ENCODE assay signal across 16 cellular contexts in genomic region chr9:97556721-97557605, GRCh38. TPM values are rescaled to one million over a fixed set of nuclear protein-coding genes. Genes with fewer than 3 reads are reported as not detected.
DNase-seq lines count a peak whose midpoint lies in the region; ATAC-seq and TF ChIP-seq lines count a peak whose summit lies in the region.
"Had no signal": no experiment of that assay in that cellular context is flagged by ENCODE, and none has a peak within 500 bp of the region (broad histone marks: within the 10 kb centered on the region; RNA-seq: fewer than 3 reads in every experiment).

No MANE protein-coding gene starts in this region.

- H3K4me3 ChIP-seq in esophagus (ENCODE audit: low read depth in 1 of 2, low read length in 2 of 2) (no peak overlapping the region), urinary bladder (ENCODE audit: low read depth, low read length) (no peak overlapping the region), A673 (ENCODE audit: low read depth, low read length, poor library complexity, severe bottlenecking) (no peak overlapping the region)
- H3K4me3 ChIP-seq: PC-9 had no signal

- H3K9me3 ChIP-seq in esophagus (ENCODE audit: control insufficient read depth in 2 of 2, insufficient read depth in 1 of 2, low read depth in 1 of 2, low read length in 1 of 2) (no peaks in the 10 kb centered on the region), A673 (ENCODE audit: low read depth, low read length, poor library complexity, severe bottlenecking) (no peaks in the 10 kb centered on the region)

- H3K27ac ChIP-seq in esophagus (ENCODE audit: low read depth in 2 of 2, low read length in 1 of 2): peak overlapping the region; percentile 66 to 79
- H3K27ac ChIP-seq in urinary bladder (ENCODE audit: low read depth): peak overlapping the region; percentile 19
- H3K27ac ChIP-seq in A673 (ENCODE audit: low read depth, low read length, poor library complexity, severe bottlenecking): no peak overlapping the region
- H3K27ac ChIP-seq: PC-9 had no signal

- H3K27me3 ChIP-seq in esophagus (ENCODE audit: control insufficient read depth in 1 of 2, insufficient read depth in 2 of 2, low read length in 2 of 2) (no peaks in the 10 kb centered on the region), A673 (replicated peaks; ENCODE audit: insufficient read depth, low read depth, low read length, poor library complexity) (peaks cover 7% of the 10 kb centered on the region)

- whole genome bisulfite sequencing in esophagus, 2 donors: 69 to 72% methylated on average over 15 of the region's 15 CpGs
- whole genome bisulfite sequencing in urinary bladder: 70% methylated on average over 15 of the region's 15 CpGs

- intact Hi-C loops in A673 (cut with micrococcal nuclease; ENCODE audit: unreplicated experiment): no loop called here

- CTCF ChIA-PET in A673 (lab: Charles Lee): no interaction called here

- no peak for TF ChIP-seq CTCF in omental fat pad (IDR thresholded peaks at IDR 0.05)
- no peak for TF ChIP-seq CTCF in A673 (conservative IDR thresholded peaks at IDR 0.05; ENCODE audit: low read depth, low read length)

- H3K4me1 ChIP-seq in esophagus (ENCODE audit: control insufficient read depth in 2 of 2, insufficient read depth in 2 of 2, low read length in 1 of 2): no peaks in the 10 kb centered on the region
- H3K4me1 ChIP-seq in urinary bladder (ENCODE audit: insufficient read depth): no peaks in the 10 kb centered on the region
- H3K4me1 ChIP-seq in A673 (ENCODE audit: insufficient read depth, low read length, poor library complexity, severe bottlenecking): no peaks in the 10 kb centered on the region

- ATAC-seq in omental fat pad (ENCODE audit: low FRiP score): peak; percentile 84
- ATAC-seq: stimulated activated naive CD8-positive, alpha-beta T cell treated with anti-CD3 and anti-CD28 coated beads, Interleukin-15, amount 100 ng/mL, for 72 hours had no signal

- POLR2A ChIA-PET in A673 (lab: Charles Lee; ENCODE audit: low non-redundant PET): no interaction called here

- BruUV-seq in A673 (replicated peaks; lab: Mats Ljungman, UMichigan): no TSS peak

- peak; percentile 42 for DNase-seq in NCI-H2171 treated with DMSO at 0.1 percent for 48 hours (lab: John Stamatoyannopoulos, UW)
- no peak for DNase-seq in NCI-H2171 (lab: John Stamatoyannopoulos, UW)
- DNase-seq in omental fat pad (ENCODE audit: low spot score): no peak
- no peak for DNase-seq in activated CD4-positive, alpha-beta T cell treated with anti-CD3 and anti-CD28 coated beads for 1 hour
- DNase-seq in putamen (ENCODE audit: low spot score): no peak
- no peak for DNase-seq in A673 (ENCODE audit: low spot score)
- DNase-seq: activated CD4-positive, alpha-beta T cell treated with anti-CD3 and anti-CD28 coated beads, Interleukin-2, amount 50 U/mL, for 48 hours; activated naive CD4-positive, alpha-beta T cell treated with Interleukin-2 at 50 U/mL for 16 hours; cortex of kidney; H7; NCI-H2081 treated with DMSO at 0.1 percent for 48 hours; PC-9; stimulated activated naive CD8-positive, alpha-beta T cell treated with anti-CD3 and anti-CD28 coated beads, Interleukin-15, amount 100 ng/mL, for 72 hours; T-helper 2 cell had no signal

- H3K36me3 ChIP-seq in esophagus (ENCODE audit: control insufficient read depth in 2 of 2, insufficient read depth in 2 of 2, low read length in 1 of 2) (no peaks in the 10 kb centered on the region), urinary bladder (ENCODE audit: insufficient read depth) (peaks cover 2% of the 10 kb centered on the region), A673 (ENCODE audit: insufficient read depth, low read length, poor library complexity, severe bottlenecking) (no peaks in the 10 kb centered on the region)

RNA-seq across cellular contexts. Expression of gene TMOD1, which starts 55.5 kb away (rescaled TPM):
- 1 to 10 TPM; 3.2 to 7.1 TPM for polyA plus RNA-seq in esophagus
- total RNA-seq in omental fat pad: 10 to 100 TPM; 10.1 to 33.8 (median 21.0) TPM
- 9.3 TPM for total RNA-seq in urinary bladder
- 36.6 TPM for polyA plus RNA-seq in urinary bladder
- 0.09 and 0.24 TPM in 2 replicates for total RNA-seq in A673 (2021)
